ENCODE assay signal across 18 cellular contexts in genomic region chr15:83127547-83128150, GRCh38. TPM values are rescaled to one million over a fixed set of nuclear protein-coding genes. Genes with fewer than 3 reads are reported as not detected.
"Had no signal": no experiment of that assay in that cellular context is flagged by ENCODE, and none has a peak within 500 bp of the region (broad histone marks: within the 10 kb centered on the region; RNA-seq: fewer than 3 reads in every experiment).

No MANE protein-coding gene starts in this region.

- H3K4me3 ChIP-seq: dorsolateral prefrontal cortex, gastroesophageal sphincter, heart right ventricle, lung, psoas muscle, spleen had no signal

- H3K4me1 ChIP-seq: gastroesophageal sphincter, psoas muscle, spleen had no signal

- FAIRE-seq: bronchial epithelial cell had no signal

- ATAC-seq: gastroesophageal sphincter; heart right ventricle; left cardiac atrium; psoas muscle; sciatic nerve; stimulated activated naive CD8-positive, alpha-beta T cell treated with anti-CD3 and anti-CD28 coated beads, Interleukin-15, amount 100 ng/mL, for 72 hours had no signal

- H3K9me3 ChIP-seq: gastroesophageal sphincter, heart right ventricle, psoas muscle, spleen had no signal

- H3K27ac ChIP-seq: dorsolateral prefrontal cortex, gastroesophageal sphincter, heart right ventricle, psoas muscle, spleen had no signal

- H3K27me3 ChIP-seq: dorsolateral prefrontal cortex, gastroesophageal sphincter, heart right ventricle, spleen had no signal

- DNase-seq: activated CD4-positive, alpha-beta T cell treated with anti-CD3 and anti-CD28 coated beads, Interleukin-2, amount 50 U/mL, for 4 hours; activated CD4-positive, CD25-positive, alpha-beta regulatory T cell treated with anti-CD3 and anti-CD28 coated beads, Interleukin-2, amount 50 U/mL, for 72 hours; activated naive CD4-positive, alpha-beta T cell; activated naive CD8-positive, alpha-beta T cell treated with anti-CD3 and anti-CD28 coated beads, Interleukin-2, amount 10 ng/mL, durations not matched to agents 7 days and 5 days; activated T-cell treated with anti-CD3 and anti-CD28 coated beads for 4 hours; anterior cingulate cortex; dorsolateral prefrontal cortex; heart right ventricle; left cardiac atrium; psoas muscle; spleen; stimulated activated naive CD8-positive, alpha-beta T cell treated with anti-CD3 and anti-CD28 coated beads, Interleukin-15, amount 100 ng/mL, for 72 hours; T-helper 9 cell had no signal

RNA-seq across cellular contexts. Expression of gene TM6SF1, which starts 20.2 kb away (rescaled TPM):
- total RNA-seq: mesothelial cell of epicardium had no signal
